Comparison of ENCODE assay signal across 18 cellular contexts in the genomic region with DNA sequence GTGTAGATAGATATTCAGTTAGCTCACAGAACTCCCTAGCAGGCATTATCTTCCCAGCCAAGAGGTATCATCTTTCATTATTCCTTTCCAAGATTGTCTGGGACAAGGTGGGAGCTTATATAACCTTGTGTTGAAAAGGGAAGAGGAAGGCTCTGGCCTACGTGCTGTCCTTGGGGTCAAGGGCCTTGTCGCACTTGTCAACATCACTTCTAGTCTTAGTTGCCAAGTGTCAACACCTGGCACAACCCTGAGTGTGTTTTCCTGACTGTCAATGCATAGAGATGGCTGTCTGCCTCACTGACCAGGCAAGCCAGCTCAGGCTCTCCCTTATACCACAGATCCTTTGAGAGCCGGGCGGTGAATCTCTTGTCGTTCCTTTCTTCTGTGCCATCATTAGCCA.
"Had no signal": no experiment of that assay in that cellular context is flagged by ENCODE, and none has a peak within 500 bp of the region (broad histone marks: within the 10 kb centered on the region; RNA-seq: fewer than 3 reads in every experiment).

No MANE protein-coding gene starts in this region.

- H3K4me3 ChIP-seq: mucosa of descending colon, pancreas, skin epidermis, tibial artery had no signal

- H3K36me3 ChIP-seq: brain microvascular endothelial cell, pancreas, tibial artery had no signal

- H3K27me3 ChIP-seq: brain microvascular endothelial cell, pancreas, tibial artery had no signal

- DNase-seq: activated B cell treated with CpG ODN at 0.5 μM for 24 hours; activated CD4-positive, alpha-beta T cell treated with anti-CD3 and anti-CD28 coated beads for 48 hours; activated CD8-positive, alpha-beta memory T cell treated with anti-CD3 and anti-CD28 coated beads, Interleukin-2, amount 50 U/mL, for 48 hours; activated naive CD8-positive, alpha-beta T cell treated with anti-CD3 and anti-CD28 coated beads for 36 hours; amygdala; brain microvascular endothelial cell; cerebellar nuclear complex; dermis blood vessel endothelial cell; effector memory CD8-positive, alpha-beta T cell; foreskin melanocyte; mucosa of descending colon; naive thymus-derived CD4-positive, alpha-beta T cell; pancreas; stimulated activated CD4-positive, alpha-beta T cell treated with anti-CD3 and anti-CD28 coated beads, Interleukin-4, amount 100 ng/mL, for 24 hours; stimulated activated naive CD4-positive, alpha-beta T cell; tibial artery had no signal

- H3K4me1 ChIP-seq: pancreas had no signal

- ATAC-seq: effector memory CD8-positive, alpha-beta T cell; left lobe of liver; mucosa of descending colon; naive thymus-derived CD4-positive, alpha-beta T cell; pancreas had no signal

- H3K9me3 ChIP-seq: mucosa of descending colon, pancreas, tibial artery had no signal

- H3K27ac ChIP-seq: brain microvascular endothelial cell, pancreas, skin epidermis, tibial artery had no signal
